1 cellular context compared by ENCODE assay signal in the genomic region with DNA sequence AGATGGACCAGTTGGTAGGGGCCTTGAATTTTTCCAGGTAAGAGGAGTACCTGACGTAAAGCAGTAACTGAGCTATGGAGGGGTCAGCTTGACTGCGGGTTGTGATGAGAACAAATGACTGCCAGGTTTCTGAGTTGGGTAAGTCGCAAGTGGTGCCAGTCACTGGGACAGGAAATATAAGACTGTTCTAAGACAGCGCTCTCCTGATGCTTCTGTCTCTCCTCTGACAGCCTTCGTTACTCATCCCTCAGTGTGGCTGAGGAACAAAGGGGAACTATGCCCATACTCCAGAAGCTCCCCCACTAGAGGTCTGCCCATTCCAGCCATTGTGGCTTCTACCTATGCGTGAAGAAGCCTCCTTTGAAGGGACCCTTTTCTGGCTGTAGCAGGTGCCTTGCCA.
TF ChIP-seq lines count a peak whose summit lies in the region.

No MANE protein-coding gene starts in this region.

TF ChIP-seq in H1, 55 proteins besides CTCF, POLR2A, EP300 and RAD21:
- TF ChIP-seq CHD1 (IDR thresholded peaks at IDR 0.05; ENCODE audit: low read depth, low read length) (no peak), POLR2AphosphoS5 (IDR thresholded peaks at IDR 0.05; ENCODE audit: low read depth, low read length) (peak; percentile 71)
